In genomic region chr1:44453798-44454349, GRCh38 we compare ENCODE assay signal across 23 cellular contexts.
"Had no signal": no experiment of that assay in that cellular context is flagged by ENCODE, and none has a peak within 500 bp of the region (broad histone marks: within the 10 kb centered on the region; RNA-seq: fewer than 3 reads in every experiment).

No MANE protein-coding gene starts in this region.

- H3K9ac ChIP-seq: SK-N-SH had no signal

- H3K9me3 ChIP-seq: SK-N-SH had no signal

- ATAC-seq: Panc1, PC-3, T-cell had no signal

- DNase-seq: KBM-7, MV-4-11, NCI-H1048, NCI-H1105, NCI-H1417, NCI-H1436 treated with DMSO at 0.1 percent for 48 hours, NCI-H1694, NCI-H187 treated with DMSO at 0.1 percent for 48 hours, NCI-H2029 treated with DMSO at 0.1 percent for 48 hours, NCI-H2227 treated with DMSO at 0.1 percent for 48 hours, NCI-H446, NCI-H510A, NCI-H524 treated with DMSO at 0.1 percent for 48 hours, NCI-H69, NCI-H774, PC-3, SHP77, SK-N-SH, SW 1271, T-cell had no signal

- H3K27ac ChIP-seq: RWPE1 had no signal

- H3K36me3 Mint-ChIP-seq: IgD-negative memory B cell, T-cell had no signal

- H3K4me3 Mint-ChIP-seq: IgD-negative memory B cell, T-cell had no signal

- H3K4me2 ChIP-seq: SK-N-SH had no signal

- H3K4me1 Mint-ChIP-seq: IgD-negative memory B cell, T-cell had no signal
